10 cellular contexts compared by ENCODE assay signal in genomic region chr1:7224644-7225043, GRCh38.
DNase-seq lines count a peak whose midpoint lies in the region; ATAC-seq, FAIRE-seq and TF ChIP-seq lines count a peak whose summit lies in the region.
"Had no signal": no experiment of that assay in that cellular context is flagged by ENCODE, and none has a peak within 500 bp of the region (broad histone marks: within the 10 kb centered on the region; RNA-seq: fewer than 3 reads in every experiment).

No MANE protein-coding gene starts in this region.

- H3K36me3 ChIP-seq in stomach, result no peaks in the 10 kb centered on the region

- FAIRE-seq in HTR-8/SVneo (lab: Jason Lieb, UNC), result no peak

- 68 to 85% (median 81%) methylated on average over 13 of the region's 13 CpGs for WGBS in stomach, 5 donors

- intact Hi-C loops in stomach (cut with DNase I; ENCODE audit: low total_unique reads), result no loop called here

- H3K27ac ChIP-seq in stomach, result no peak overlapping the region

- no peak for TF ChIP-seq POLR2A in stomach (IDR thresholded peaks at IDR 0.05)

- DNase-seq in D341Med (ENCODE audit: low spot score) (peak; percentile 65), HTR-8/SVneo (ENCODE audit: insufficient read length, low spot score) (peak; percentile 43), OCI-M1 (lab: John Stamatoyannopoulos, UW) (peak; percentile 1), islet precursor cell (peak; percentile 72), stomach (no peak)
- no peak for DNase-seq in NK-92 treated with Interleukin-12 subunit alpha and Interleukin-12 subunit beta, amount 100 ng/mL, for 24 hours (lab: John Stamatoyannopoulos, UW)
- DNase-seq: Kasumi-1, T-helper 1 cell had no signal

- H3K4me1 ChIP-seq in stomach, result no peaks in the 10 kb centered on the region

- H3K9me3 ChIP-seq in stomach, result no peaks in the 10 kb centered on the region

- H3K27me3 ChIP-seq in stomach, result peaks cover 0 to 16% (median 0%) of the 10 kb centered on the region in 3 donors

- TF ChIP-seq CTCF in stomach (IDR thresholded peaks at IDR 0.05), result peak in 1 of 7 experiments; percentile 11

- ATAC-seq in HG02885 (IDR thresholded peaks at IDR 0.05; ENCODE audit: poor library complexity, unreplicated experiment) (no peak), GM21447 (IDR thresholded peaks at IDR 0.05; ENCODE audit: unreplicated experiment) (no peak)

- H3K4me3 ChIP-seq in stomach, result no peak overlapping the region

- TF ChIP-seq EP300 in stomach (IDR thresholded peaks at IDR 0.05), result no peak

Comparison
In these comparisons a context has a peak if more than half of its experiments do, and no peak if none do; other contexts are left out.
1. DNase-seq: peak in D341Med (single experiment), HTR-8/SVneo (single experiment), OCI-M1 (single experiment) and islet precursor cell (single experiment); none in stomach (single experiment) and NK-92 treated with Interleukin-12 subunit alpha and Interleukin-12 subunit beta, amount 100 ng/mL, for 24 hours (single experiment).